Comparison of ENCODE assay signal across 15 cellular contexts in the genomic region with DNA sequence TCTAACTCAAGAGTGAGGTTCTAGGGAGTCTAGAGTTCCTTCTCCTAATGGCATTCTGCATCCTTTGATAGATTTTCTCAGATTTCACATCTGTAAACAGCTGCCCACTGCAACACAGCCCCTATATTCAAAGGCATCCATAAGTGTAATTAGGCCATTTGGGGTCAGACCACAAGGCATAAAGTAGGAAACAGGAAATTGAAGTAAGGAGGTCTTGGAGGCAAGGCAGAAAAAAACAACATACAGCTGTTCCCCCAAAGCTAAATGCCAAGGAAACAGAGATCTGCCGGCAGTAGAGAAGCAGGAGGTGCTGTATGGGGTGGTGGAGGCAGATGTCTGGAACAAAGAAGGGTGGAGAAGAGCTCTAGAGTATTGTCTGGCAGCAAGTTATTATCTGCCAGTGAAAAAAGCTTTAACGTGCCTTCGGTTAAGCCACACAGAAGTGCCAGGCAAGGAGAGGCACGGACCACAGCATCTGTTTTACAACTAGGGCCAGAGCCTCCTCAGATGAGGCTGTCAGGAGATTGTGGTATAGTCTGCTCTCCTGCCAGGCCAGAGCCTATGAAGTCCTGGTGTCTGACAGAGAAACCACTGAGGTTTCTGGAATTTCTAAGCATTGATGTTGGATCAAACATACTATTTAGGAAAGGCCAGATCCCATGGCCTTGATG.
DNase-seq lines count a peak whose midpoint lies in the region; ATAC-seq and TF ChIP-seq lines count a peak whose summit lies in the region.
"Had no signal": no experiment of that assay in that cellular context is flagged by ENCODE, and none has a peak within 500 bp of the region (broad histone marks: within the 10 kb centered on the region; RNA-seq: fewer than 3 reads in every experiment).

No MANE protein-coding gene starts in this region.

- H3K4me3 Mint-ChIP-seq in activated naive CD8-positive, alpha-beta T cell treated with anti-CD3 and anti-CD28 coated beads, Interleukin-2, amount 50 U/mL, for 24 hours, result no peak overlapping the region
- H3K4me3 Mint-ChIP-seq in type B pancreatic cell, result no peak overlapping the region
- H3K4me3 Mint-ChIP-seq: immature natural killer cell had no signal

- H3K4me1 ChIP-seq in psoas muscle, result peaks cover 6% of the 10 kb centered on the region

- H3K27me3 Mint-ChIP-seq in activated naive CD8-positive, alpha-beta T cell treated with anti-CD3 and anti-CD28 coated beads, Interleukin-2, amount 50 U/mL, for 24 hours, result no peaks in the 10 kb centered on the region
- no peaks in the 10 kb centered on the region for H3K27me3 Mint-ChIP-seq in type B pancreatic cell
- H3K27me3 Mint-ChIP-seq: naive B cell had no signal

- H3K36me3 Mint-ChIP-seq in activated naive CD8-positive, alpha-beta T cell treated with anti-CD3 and anti-CD28 coated beads, Interleukin-2, amount 50 U/mL, for 24 hours (ENCODE audit: low read depth), result peaks cover 13% of the 10 kb centered on the region
- peaks cover 15% of the 10 kb centered on the region for H3K36me3 Mint-ChIP-seq in type B pancreatic cell

- no peaks in the 10 kb centered on the region for H3K9me3 ChIP-seq in psoas muscle

- TF ChIP-seq CTCF in type B pancreatic cell (conservative IDR thresholded peaks at IDR 0.05), result no peak
- no peak for TF ChIP-seq CTCF in psoas muscle (IDR thresholded peaks at IDR 0.05)

- intact Hi-C loops in Right ventricle myocardium superior (cut with DNase I) (no loop called here), Right ventricle myocardium inferior (cut with DNase I) (loop anchor here (5.0 kb wide), 1 partner anchor 36 kb away; no protein-coding TSS in a partner anchor), psoas muscle (cut with DNase I) (loop anchor here in 1 of 2 donors (5.0 kb wide), 1 partner anchor 46 kb away; no protein-coding TSS in a partner anchor)

- H3K27me3 ChIP-seq in psoas muscle (ENCODE audit: insufficient read depth in 3 of 3, low read length in 2 of 3), result no peaks in the 10 kb centered on the region

- DNase-seq in Right ventricle myocardium superior, result no peak
- DNase-seq in Right ventricle myocardium inferior (ENCODE audit: missing footprints), result no peak
- no peak for DNase-seq in activated naive CD8-positive, alpha-beta T cell treated with anti-CD3 and anti-CD28 coated beads, Interleukin-2, amount 50 U/mL, for 24 hours
- peak; percentile 43 for DNase-seq in left kidney (ENCODE audit: low read depth, low spot score)
- no peak for DNase-seq in type B pancreatic cell (ENCODE audit: extremely low spot score, unreplicated experiment)
- DNase-seq in amygdala (lab: John Stamatoyannopoulos, UW), result no peak
- no peak for DNase-seq in psoas muscle
- DNase-seq: activated CD4-positive, alpha-beta T cell treated with anti-CD3 and anti-CD28 coated beads, Interleukin-2, amount 50 U/mL, for 1 hour; activated effector memory CD4-positive, alpha-beta T cell treated with anti-CD3 and anti-CD28 coated beads, Interleukin-2, amount 50 U/mL, for 16 hours; immature natural killer cell; naive B cell; NCI-H446; PC-9; trophoblast cell had no signal

- H3K36me3 ChIP-seq in psoas muscle (ENCODE audit: insufficient read depth in 1 of 2, low read depth in 1 of 2), result peaks cover 5 to 18% of the 10 kb centered on the region in 2 donors

- H3K4me1 Mint-ChIP-seq in activated naive CD8-positive, alpha-beta T cell treated with anti-CD3 and anti-CD28 coated beads, Interleukin-2, amount 50 U/mL, for 24 hours, result peaks cover 2% of the 10 kb centered on the region
- H3K4me1 Mint-ChIP-seq in type B pancreatic cell (ENCODE audit: unreplicated experiment), result peaks cover 39% of the 10 kb centered on the region

- WGBS in psoas muscle, 3 donors, result 27 to 35% (median 33%) methylated on average over 4 of the region's 4 CpGs

- peak overlapping the region; percentile 28 for H3K27ac Mint-ChIP-seq in activated naive CD8-positive, alpha-beta T cell treated with anti-CD3 and anti-CD28 coated beads, Interleukin-2, amount 50 U/mL, for 24 hours
- peak overlapping the region; percentile 23 for H3K27ac Mint-ChIP-seq in type B pancreatic cell

- no peaks in the 10 kb centered on the region for H3K9me3 Mint-ChIP-seq in activated naive CD8-positive, alpha-beta T cell treated with anti-CD3 and anti-CD28 coated beads, Interleukin-2, amount 50 U/mL, for 24 hours
- no peaks in the 10 kb centered on the region for H3K9me3 Mint-ChIP-seq in type B pancreatic cell
- H3K9me3 Mint-ChIP-seq: immature natural killer cell, naive B cell had no signal

- ATAC-seq in Right ventricle myocardium superior (ENCODE audit: poor library complexity) (peak; percentile 21), Right ventricle myocardium inferior (no peak), GM19397 (IDR thresholded peaks at IDR 0.05; ENCODE audit: unreplicated experiment) (no peak), psoas muscle (no peak)
- no peak for ATAC-seq in activated naive CD8-positive, alpha-beta T cell treated with anti-CD3 and anti-CD28 coated beads, Interleukin-2, amount 50 U/mL, for 24 hours

- H3K4me3 ChIP-seq in psoas muscle, result no peak overlapping the region
- H3K4me3 ChIP-seq: PC-9 had no signal

- no peak overlapping the region for H3K27ac ChIP-seq in psoas muscle
- H3K27ac ChIP-seq: PC-9 had no signal
